ENCODE assay signal across 1 cellular context in the genomic region with DNA sequence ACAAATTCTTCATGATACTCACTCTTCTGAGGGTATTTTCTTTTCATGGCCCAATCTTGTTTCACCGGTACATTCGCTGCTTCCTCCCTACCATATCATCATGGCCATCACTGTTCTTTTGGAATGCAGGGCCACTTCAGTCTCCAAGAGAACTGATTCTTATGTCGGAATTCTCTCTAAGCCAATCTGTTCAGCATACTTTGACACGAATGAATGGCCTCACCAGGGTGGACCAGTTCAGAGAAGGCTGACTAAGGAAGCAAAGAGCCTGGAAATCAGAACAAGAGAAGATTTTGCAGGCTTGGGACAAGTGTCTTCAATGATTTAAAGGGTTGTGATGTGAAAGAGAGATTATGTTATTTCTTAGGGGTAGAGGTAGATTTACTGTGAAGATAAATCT.
TF ChIP-seq lines count a peak whose summit lies in the region.

No MANE protein-coding gene starts in this region.

TF ChIP-seq in H1, 55 proteins besides CTCF, POLR2A, EP300 and RAD21:
- TF ChIP-seq CHD2 (IDR thresholded peaks at IDR 0.05; ENCODE audit: low read length) (no peak), YY1 (IDR thresholded peaks at IDR 0.05; ENCODE audit: low read depth, low read length) (no peak), CBX8 (IDR thresholded peaks at IDR 0.05; ENCODE audit: borderline replicate concordance, low read depth, low read length) (no peak), TEAD4 (IDR thresholded peaks at IDR 0.05; ENCODE audit: low read depth, low read length) (no peak), SIX5 (IDR thresholded peaks at IDR 0.05; ENCODE audit: low read depth, low read length) (no peak), MAFK (IDR thresholded peaks at IDR 0.05; ENCODE audit: low read depth, low read length) (no peak), RFX5 (IDR thresholded peaks at IDR 0.05; ENCODE audit: borderline replicate concordance, low read depth, low read length) (no peak), TBP (IDR thresholded peaks at IDR 0.05; ENCODE audit: low read depth, low read length) (no peak), BRCA1 (IDR thresholded peaks at IDR 0.05; ENCODE audit: low read depth, low read length) (no peak), EZH2 (IDR thresholded peaks at IDR 0.05; ENCODE audit: low read depth, low read length, severe bottlenecking) (no peak), SAP30 (IDR thresholded peaks at IDR 0.05; ENCODE audit: insufficient read depth, insufficient replicate concordance, low read length) (no peak), TCF12 (IDR thresholded peaks at IDR 0.05; ENCODE audit: low read depth, low read length) (no peak), SP2 (IDR thresholded peaks at IDR 0.05; ENCODE audit: low read length) (no peak), KDM1A (IDR thresholded peaks at IDR 0.05; ENCODE audit: borderline replicate concordance, low read length) (no peak), JUN (IDR thresholded peaks at IDR 0.05; ENCODE audit: low read depth, low read length) (no peak), EGR1 (IDR thresholded peaks at IDR 0.05; ENCODE audit: borderline replicate concordance, low read depth, low read length) (no peak), FOSL1 (IDR thresholded peaks at IDR 0.05; ENCODE audit: insufficient read depth, low read depth, low read length) (no peak)
- TF ChIP-seq, protein P1, sequence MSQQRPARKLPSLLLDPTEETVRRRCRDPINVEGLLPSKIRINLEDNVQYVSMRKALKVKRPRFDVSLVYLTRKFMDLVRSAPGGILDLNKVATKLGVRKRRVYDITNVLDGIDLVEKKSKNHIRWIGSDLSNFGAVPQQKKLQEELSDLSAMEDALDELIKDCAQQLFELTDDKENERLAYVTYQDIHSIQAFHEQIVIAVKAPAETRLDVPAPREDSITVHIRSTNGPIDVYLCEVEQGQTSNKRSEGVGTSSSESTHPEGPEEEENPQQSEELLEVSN (IDR thresholded peaks at IDR 0.05), result no peak
- TF ChIP-seq, protein P2, sequence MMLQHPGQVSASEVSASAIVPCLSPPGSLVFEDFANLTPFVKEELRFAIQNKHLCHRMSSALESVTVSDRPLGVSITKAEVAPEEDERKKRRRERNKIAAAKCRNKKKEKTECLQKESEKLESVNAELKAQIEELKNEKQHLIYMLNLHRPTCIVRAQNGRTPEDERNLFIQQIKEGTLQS (IDR thresholded peaks at IDR 0.05; ENCODE audit: insufficient read depth, low read depth, low read length), result no peak
